Comparison of ENCODE assay signal across 1 cellular context in genomic region chr20:543369-544152, GRCh38.
TF ChIP-seq lines count a peak whose summit lies in the region.

Gene CSNK2A1, minus strand, starts transcription at chr20:543790. Its CDS starts 35,239 bp downstream, at chr20:508551.

TF ChIP-seq in K562, 482 proteins besides CTCF, POLR2A, EP300 and RAD21 (continued from another document):
- no peak for TF ChIP-seq RREB1 (CRISPR knock-in tag; IDR thresholded peaks at IDR 0.05)
